ENCODE assay signal across 8 cellular contexts in the genomic region with DNA sequence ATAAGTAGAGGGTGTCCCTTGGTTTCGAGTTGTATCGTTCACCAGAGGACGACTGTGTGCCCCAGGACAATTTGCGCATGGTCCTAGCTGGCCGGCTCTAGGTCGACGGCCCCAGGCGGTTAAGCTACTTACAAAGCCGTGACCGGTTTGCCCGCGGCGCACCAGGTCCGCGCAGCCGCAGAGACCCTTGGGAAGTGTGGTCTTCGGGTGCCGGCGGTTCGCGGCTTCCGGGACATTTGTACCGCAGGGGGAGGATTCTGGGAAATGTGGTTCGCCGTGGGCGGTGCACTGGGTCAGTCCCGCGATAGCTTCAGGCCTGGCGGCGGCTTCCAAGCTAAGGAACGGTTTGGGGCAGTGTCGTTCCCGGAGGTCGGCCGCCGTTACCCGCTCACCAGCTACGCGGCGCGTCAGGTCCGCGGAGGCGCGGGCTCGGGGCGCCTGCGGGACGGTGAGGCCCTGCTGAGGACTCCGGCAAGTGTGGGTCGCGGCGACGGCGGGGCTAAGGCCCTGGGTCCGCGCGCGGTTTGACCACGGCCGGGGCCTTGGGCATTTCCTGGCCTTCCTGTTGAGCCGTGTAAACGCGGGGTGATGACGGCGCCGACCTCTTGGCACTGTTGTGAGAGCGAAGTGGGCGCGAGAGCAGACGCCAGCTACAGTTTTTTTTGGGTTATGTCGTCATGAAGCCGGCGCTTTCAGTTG. TPM values are rescaled to one million over a fixed set of nuclear protein-coding genes. Genes with fewer than 3 reads are reported as not detected.
DNase-seq lines count a peak whose midpoint lies in the region; ATAC-seq, FAIRE-seq and TF ChIP-seq lines count a peak whose summit lies in the region.

Gene ZNF302, plus strand, starts transcription at position 293 of the 699 bp plus-strand sequence. CDS start 1,127 bp downstream, outside the sequence.

- peak within 1 kb of the TSS; percentile 92 to 97 for H3K4me3 ChIP-seq in kidney (ENCODE audit: low read length in 2 of 2)

- peak within 1 kb of the TSS; percentile 67 to 86 for H3K9ac ChIP-seq in kidney (ENCODE audit: low read length in 2 of 2)

- H3K27ac Mint-ChIP-seq in chondrocyte (ENCODE audit: unreplicated experiment), result peak within 1 kb of the TSS; percentile 97

- H3K36me3 ChIP-seq in kidney (ENCODE audit: control insufficient read depth in 1 of 2, insufficient read depth in 2 of 2, low read length in 2 of 2), result peaks cover 17 to 26% of the 10 kb centered on the region in 2 donors

- peaks cover 5 to 8% of the 10 kb centered on the region in 2 donors for H3K4me1 ChIP-seq in kidney (ENCODE audit: control insufficient read depth in 1 of 2, insufficient read depth in 1 of 2, low read depth in 1 of 2, low read length in 2 of 2)

- ATAC-seq in GM19025 (IDR thresholded peaks at IDR 0.05; ENCODE audit: low read depth, unreplicated experiment) (peak; percentile 87), HG03342 (IDR thresholded peaks at IDR 0.05; ENCODE audit: unreplicated experiment) (peak; percentile 88)

- peaks cover 29% of the 10 kb centered on the region for H3K4me1 Mint-ChIP-seq in chondrocyte (ENCODE audit: low read depth)

- FAIRE-seq in kidney (lab: Jason Lieb, UNC), result no peak

- H3K9me3 Mint-ChIP-seq in chondrocyte (ENCODE audit: low read depth), result peaks cover 39% of the 10 kb centered on the region

- H3K36me3 Mint-ChIP-seq in chondrocyte (ENCODE audit: low read depth), result peaks cover 41% of the 10 kb centered on the region

- TF ChIP-seq CTCF in AG09319 (IDR thresholded peaks at IDR 0.05; ENCODE audit: low read depth, low read length), result no peak
- peak; percentile 4 for TF ChIP-seq CTCF in chondrocyte (IDR thresholded peaks at IDR 0.05)
- TF ChIP-seq CTCF in kidney (IDR thresholded peaks at IDR 0.05; ENCODE audit: borderline replicate concordance, extremely low read depth, insufficient read depth), result no peak

- intact Hi-C loops in kidney (cut with DNase I), result no loop called here

- no peaks in the 10 kb centered on the region for H3K27me3 Mint-ChIP-seq in chondrocyte (ENCODE audit: low read depth)

- H3K9me3 ChIP-seq in kidney (ENCODE audit: control insufficient read depth in 1 of 2, low read length in 2 of 2), result peaks cover 6 to 21% of the 10 kb centered on the region in 2 donors

- H3K4me3 Mint-ChIP-seq in chondrocyte (ENCODE audit: unreplicated experiment), result peak within 1 kb of the TSS; percentile 85

- peak within 1 kb of the TSS; percentile 95 for H3K27ac ChIP-seq in kidney (ENCODE audit: low read depth in 2 of 2, low read length in 2 of 2)

- DNase-seq in AG09319 (ENCODE audit: extremely low read depth, low read depth) (peak; percentile 92), NCI-H446 treated with DMSO at 0.1 percent for 48 hours (lab: John Stamatoyannopoulos, UW) (peak; percentile 96), chondrocyte (ENCODE audit: low spot score) (peak; percentile 98), kidney (peak; percentile 99)
- DNase-seq in activated CD4-positive, alpha-beta T cell treated with anti-CD3 and anti-CD28 coated beads for 24 hours (ENCODE audit: low read depth in 2 of 2), result peak; percentile 89 to 93
- peak; percentile 75 to 88 for DNase-seq in stimulated activated CD4-positive, alpha-beta T cell treated with anti-CD3 and anti-CD28 coated beads, Interleukin-1b, Interleukin-23, amount 100 ng/mL, for 1 hour (ENCODE audit: low read depth in 2 of 2)

RNA-seq across cellular contexts. Expression of gene ZNF302, which starts in this region (rescaled TPM):
- 19.5 to 32.4 TPM (median 23.3 TPM) in 3 replicates for total RNA-seq in chondrocyte
- 36.4 TPM for total RNA-seq in kidney
- polyA plus RNA-seq in kidney (ENCODE audit: insufficient read depth, low read depth, low replicate concordance), result 25.5 TPM

Comparison
In these comparisons a context has a peak if more than half of its experiments do, and no peak if none do; other contexts are left out.
1. Peak in every context shown above with its lines: DNase-seq, ATAC-seq, H3K4me3 ChIP-seq and H3K27ac ChIP-seq.